ENCODE assay signal across 12 cellular contexts in genomic region chr16:4882261-4882632, GRCh38. TPM values are rescaled to one million over a fixed set of nuclear protein-coding genes. Genes with fewer than 3 reads are reported as not detected.
DNase-seq lines count a peak whose midpoint lies in the region; ATAC-seq and TF ChIP-seq lines count a peak whose summit lies in the region.
"Had no signal": no experiment of that assay in that cellular context is flagged by ENCODE, and none has a peak within 500 bp of the region (broad histone marks: within the 10 kb centered on the region; RNA-seq: fewer than 3 reads in every experiment).

No MANE protein-coding gene starts in this region.

- CTCF ChIA-PET in HEK293 (lab: Yijun Ruan, JAX): interaction anchor here (0.6 kb wide), 1 partner anchor 16 kb away, joined by 4 read pairs; no protein-coding TSS in a partner anchor

- TF ChIP-seq CTCF in HEK293 (tag by site-specific recombination; IDR thresholded peaks at IDR 0.05): no peak
- TF ChIP-seq CTCF in astrocyte of the spinal cord (IDR thresholded peaks at IDR 0.05; ENCODE audit: low read depth, low read length): no peak
- no peak for TF ChIP-seq CTCF in vagina (IDR thresholded peaks at IDR 0.05)

- no peaks in the 10 kb centered on the region for H3K9me3 ChIP-seq in HEK293 (ENCODE audit: control insufficient read depth, insufficient read depth, low read depth, low read length)
- H3K9me3 ChIP-seq in vagina: no peaks in the 10 kb centered on the region

- POLR2A ChIA-PET in HEK293 (lab: Yijun Ruan, JAX): no interaction called here

- H3K27ac ChIP-seq in HEK293 (ENCODE audit: extremely low read depth, low read depth, low read length) (0 out of 2 replicates have a peak overlapping the region, but pooled peaks have one; percentile 37), vagina (no peak overlapping the region)

- peaks cover 0 to 96% of the 10 kb centered on the region in 2 experiments for H3K36me3 ChIP-seq in HEK293 (ENCODE audit: control insufficient read depth in 2 of 2, insufficient read depth in 1 of 2, low read length in 2 of 2)
- peaks cover 0 to 96% of the 10 kb centered on the region in 2 donors for H3K36me3 ChIP-seq in vagina

- H3K27me3 ChIP-seq in vagina: no peaks in the 10 kb centered on the region

- in situ Hi-C loops in astrocyte of the spinal cord (cut with HindIII; ENCODE audit: low sequenced_read_pairs): no loop called here

- peak; percentile 5 for ATAC-seq in left lobe of liver
- ATAC-seq: GM23338 had no signal

- TF ChIP-seq POLR2A in vagina (IDR thresholded peaks at IDR 0.05): no peak

- H3K4me3 ChIP-seq in HEK293 (ENCODE audit: low read depth, low read length): no peak overlapping the region
- no peak overlapping the region for H3K4me3 ChIP-seq in astrocyte of the spinal cord (ENCODE audit: low read depth, low read length)
- no peak overlapping the region for H3K4me3 ChIP-seq in vagina
- H3K4me3 ChIP-seq: GM23338, lung had no signal

- H3K4me1 ChIP-seq in HEK293 (ENCODE audit: control insufficient read depth, insufficient read depth, low read length): peaks cover 8% of the 10 kb centered on the region; the same call in 1 of the 2 replicates
- H3K4me1 ChIP-seq in vagina: no peaks in the 10 kb centered on the region

- intact Hi-C loops in vagina (cut with DNase I): no loop called here

- peak; percentile 45 for DNase-seq in AG20443 (ENCODE audit: low spot score)
- DNase-seq in astrocyte of the spinal cord (ENCODE audit: low read depth, low spot score): peak; percentile 63
- DNase-seq in left lobe of liver (ENCODE audit: low spot score): no peak
- DNase-seq in SW480 (ENCODE audit: low spot score): no peak
- no peak for DNase-seq in kidney tubule cell (ENCODE audit: low spot score)
- DNase-seq in NOMO-1 (lab: John Stamatoyannopoulos, UW; ENCODE audit: unreplicated experiment in 2 of 2): no peak
- DNase-seq in vagina (ENCODE audit: extremely low spot score in 2 of 2): no peak

TF ChIP-seq in HEK293, 187 proteins besides CTCF, POLR2A, EP300 and RAD21:
- no peak for TF ChIP-seq ZNF37A (tag by site-specific recombination; IDR thresholded peaks at IDR 0.05)
- no peak for TF ChIP-seq ZNF623 (tag by site-specific recombination; IDR thresholded peaks at IDR 0.05)
- TF ChIP-seq KLF1 (tag by site-specific recombination; IDR thresholded peaks at IDR 0.05): 0 out of 2 replicates have a peak, but pooled peaks have one; percentile 17
- TF ChIP-seq PRDM4 (tag by site-specific recombination; IDR thresholded peaks at IDR 0.05): peak; percentile 84
- no peak for TF ChIP-seq ZFP3 (tag by site-specific recombination; IDR thresholded peaks at IDR 0.05; ENCODE audit: low read depth)

RNA-seq across cellular contexts. Expression of gene UBN1, which starts 35.0 kb away (rescaled TPM):
- 18.9 TPM for total RNA-seq in left lobe of liver
- total RNA-seq in vagina: 17.2 TPM

RNA-seq across cellular contexts. Expression of gene GLYR1, which starts 35.2 kb away (rescaled TPM):
- total RNA-seq in left lobe of liver: 47.1 TPM
- total RNA-seq in vagina: 51.6 TPM

RNA-seq across cellular contexts. Expression of gene PPL, which starts 54.7 kb away (rescaled TPM):
- total RNA-seq in left lobe of liver: 26.4 TPM
- total RNA-seq in vagina: 391 TPM
- total RNA-seq: activated CD8-positive, alpha-beta memory T cell treated with anti-CD3 and anti-CD28 coated beads for 36 hours; T-helper 2 cell treated with Interferon-gamma antibody and Interleukin-4, amounts not matched to agents 100 ng/mL and 5 ng/mL, for 36 hours had no signal

Comparison
In these comparisons a context has a peak if more than half of its experiments do, and no peak if none do; other contexts are left out.
1. DNase-seq: peak in AG20443 (single experiment) and astrocyte of the spinal cord (single experiment); none in left lobe of liver (single experiment), SW480 (single experiment), kidney tubule cell (single experiment), NOMO-1 (0 of 2) and vagina (0 of 2).
2. RNA of gene PPL, which starts 54.7 kb away (total RNA-seq): 391 TPM in vagina (single experiment); 26.4 TPM in left lobe of liver (single experiment); every median in the first group is over 10 times any median in the second.